17 cellular contexts compared by ENCODE assay signal in the genomic region with DNA sequence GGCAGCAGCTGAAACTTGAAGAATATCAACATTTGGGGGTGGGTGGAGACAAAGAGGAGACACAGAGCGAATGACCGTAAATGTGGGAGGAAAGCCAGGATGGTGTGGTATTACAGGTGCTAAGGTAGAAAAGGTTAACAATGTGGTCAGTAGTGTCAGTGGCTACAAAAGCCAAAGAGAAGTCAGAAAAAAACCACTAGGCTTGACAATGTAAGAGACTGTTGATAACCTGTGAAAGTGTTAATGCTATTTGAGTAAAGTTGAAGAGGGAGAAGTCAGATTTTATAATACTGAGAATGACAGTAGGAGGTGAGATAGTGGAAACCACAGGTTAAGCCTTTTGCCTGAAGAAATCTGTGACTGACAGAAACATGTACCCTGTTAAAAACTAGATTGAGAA.
DNase-seq lines count a peak whose midpoint lies in the region; ATAC-seq and TF ChIP-seq lines count a peak whose summit lies in the region.
"Had no signal": no experiment of that assay in that cellular context is flagged by ENCODE, and none has a peak within 500 bp of the region (broad histone marks: within the 10 kb centered on the region; RNA-seq: fewer than 3 reads in every experiment).

No MANE protein-coding gene starts in this region.

- no peaks in the 10 kb centered on the region for H3K9me3 ChIP-seq in HCT116 (ENCODE audit: control insufficient read depth in 1 of 2, insufficient read depth in 1 of 2, low read depth in 1 of 2, low read length in 2 of 2)
- no peaks in the 10 kb centered on the region for H3K9me3 ChIP-seq in PC-9 (ENCODE audit: insufficient read depth, low read depth)
- H3K9me3 ChIP-seq in left lung = no peaks in the 10 kb centered on the region
- no peaks in the 10 kb centered on the region for H3K9me3 ChIP-seq in upper lobe of left lung

- intact Hi-C loops in HCT116 (cut with micrococcal nuclease) (no loop called here), PC-9 (cut with micrococcal nuclease; ENCODE audit: unreplicated experiment) (no loop called here), left lung (cut with DNase I) (no loop called here)

- H3K4me2 ChIP-seq in HCT116 (ENCODE audit: low read length) (no peak overlapping the region), PC-9 (no peak overlapping the region)

- H3K4me3 ChIP-seq in HCT116 (replicated peaks in 1 of 2; ENCODE audit: low read depth in 1 of 2, low read length in 2 of 2) (no peak overlapping the region), PC-9 (no peak overlapping the region), left lung (no peak overlapping the region), upper lobe of left lung (no peak overlapping the region)

- POLR2A ChIA-PET in HCT116 (lab: Charles Lee) (no interaction called here), PC-9 (lab: Charles Lee; ENCODE audit: unreplicated experiment) (no interaction called here)

- peaks cover 0 to 9% of the 10 kb centered on the region in 2 experiments; a peak in 2 of 4 replicates for H3K4me1 ChIP-seq in HCT116 (ENCODE audit: control insufficient read depth in 1 of 2, insufficient read depth in 2 of 2, low read length in 2 of 2)
- peaks cover 13% of the 10 kb centered on the region for H3K4me1 ChIP-seq in PC-9 (replicated peaks; ENCODE audit: insufficient read depth)
- H3K4me1 ChIP-seq in left lung = no peaks in the 10 kb centered on the region
- peaks cover 0 to 18% (median 6%) of the 10 kb centered on the region in 4 donors for H3K4me1 ChIP-seq in upper lobe of left lung

- TF ChIP-seq POLR2A in HCT116 (IDR thresholded peaks at IDR 0.05; ENCODE audit: borderline replicate concordance, extremely low read depth, insufficient read depth, insufficient read length) (no peak), upper lobe of left lung (IDR thresholded peaks at IDR 0.05) (no peak)

- WGBS in upper lobe of left lung, 2 donors = 76 to 79% methylated on average over 2 of the region's 2 CpGs

- H2AFZ ChIP-seq in HCT116 (ENCODE audit: low read depth, low read length, poor library complexity, severe bottlenecking) (no peak overlapping the region), PC-9 (no peak overlapping the region)

- H3K27ac ChIP-seq in HCT116 (ENCODE audit: low read depth, low read length) (no peak overlapping the region), PC-9 (no peak overlapping the region), left lung (no peak overlapping the region), upper lobe of left lung (no peak overlapping the region)

- no peaks in the 10 kb centered on the region for H3K27me3 ChIP-seq in HCT116 (ENCODE audit: insufficient read depth, low read length)
- H3K27me3 ChIP-seq in PC-9 (ENCODE audit: insufficient read depth, low read depth) = no peaks in the 10 kb centered on the region
- no peaks in the 10 kb centered on the region for H3K27me3 ChIP-seq in left lung
- H3K27me3 ChIP-seq in upper lobe of left lung = no peaks in the 10 kb centered on the region

- ATAC-seq in GM18520 (IDR thresholded peaks at IDR 0.05; ENCODE audit: unreplicated experiment) = peak; percentile 86
- ATAC-seq in HCT116 = 0 out of 2 replicates have a peak, but pooled peaks have one; percentile 38
- ATAC-seq in left lung = no peak
- ATAC-seq in GM19328 (IDR thresholded peaks at IDR 0.05; ENCODE audit: unreplicated experiment) = no peak
- no peak for ATAC-seq in upper lobe of left lung (ENCODE audit: low FRiP score in 2 of 2)
- ATAC-seq: HepG2 had no signal

- no peak for TF ChIP-seq RAD21 in HCT116 (IDR thresholded peaks at IDR 0.05; ENCODE audit: low read depth)

- no peaks in the 10 kb centered on the region for H3F3A ChIP-seq in PC-9 (ENCODE audit: insufficient read depth, low read depth)

- H3K79me2 ChIP-seq in HCT116 (ENCODE audit: insufficient read depth, low read length) (no peaks in the 10 kb centered on the region), PC-9 (ENCODE audit: low read depth) (0 out of 2 replicates have a peak, but pooled peaks cover 8% of the 10 kb centered on the region)

- RAD21 ChIA-PET in HCT116 (lab: Charles Lee; ENCODE audit: low non-redundant PET in 1 of 2, low total read pairs in 2 of 2, uncharacterized antibody in 2 of 2, unreplicated experiment in 2 of 2) = no interaction called here

- H3K9me2 ChIP-seq in HCT116 (ENCODE audit: insufficient read depth) (no peaks in the 10 kb centered on the region), PC-9 (ENCODE audit: insufficient read depth) (no peaks in the 10 kb centered on the region; the same call in 1 of the 2 replicates)

- no peaks in the 10 kb centered on the region for H4K20me1 ChIP-seq in HCT116 (ENCODE audit: insufficient read depth)
- H4K20me1 ChIP-seq in PC-9 (ENCODE audit: insufficient read depth) = no peaks in the 10 kb centered on the region

- no TSS peak for BruUV-seq in HCT116 (replicated peaks; lab: Mats Ljungman, UMichigan)
- no TSS peak for BruUV-seq in PC-9 (replicated peaks; lab: Mats Ljungman, UMichigan)

- CTCF ChIA-PET in HCT116 (lab: Charles Lee) = no interaction called here
- CTCF ChIA-PET in PC-9 (lab: Charles Lee) = interaction anchor here (0.7 kb wide), 1 partner anchor 323 kb away, joined by 3 read pairs; no protein-coding TSS in a partner anchor

- no peak overlapping the region for H3K9ac ChIP-seq in HCT116 (ENCODE audit: low read length)

- no peak for TF ChIP-seq EP300 in upper lobe of left lung (IDR thresholded peaks at IDR 0.05)

- H3K36me3 ChIP-seq in HCT116 (ENCODE audit: control insufficient read depth in 1 of 2, insufficient read depth in 2 of 2, low read length in 2 of 2) = no peaks in the 10 kb centered on the region
- 0 out of 2 replicates have a peak, but pooled peaks cover 4% of the 10 kb centered on the region for H3K36me3 ChIP-seq in PC-9 (ENCODE audit: low read depth)
- no peaks in the 10 kb centered on the region for H3K36me3 ChIP-seq in left lung
- no peaks in the 10 kb centered on the region for H3K36me3 ChIP-seq in upper lobe of left lung

- DNase-seq in HCT116 (ENCODE audit: low read depth, low spot score) = no peak
- DNase-seq in PC-9 = peak; percentile 21 to 51
- peak; percentile 27 for DNase-seq in kidney tubule cell (ENCODE audit: low spot score)
- no peak for DNase-seq in left lung
- no peak for DNase-seq in H4 (ENCODE audit: low spot score)
- DNase-seq in upper lobe of left lung = no peak
- DNase-seq: DMS 273 treated with DMSO at 0.1 percent for 48 hours, DND-41, H9, KBM-7, NCI-H1105 treated with DMSO at 0.1 percent for 48 hours, NCI-H187, NCI-H2107, NCI-H526 had no signal

- TF ChIP-seq CTCF in HCT116 (IDR thresholded peaks at IDR 0.05 in 2 of 3, conservative IDR thresholded peaks at IDR 0.05 in 1 of 3; ENCODE audit: borderline replicate concordance in 1 of 3, insufficient read depth in 1 of 3, low read depth in 2 of 3, low read length in 2 of 3) (no peak), PC-9 (conservative IDR thresholded peaks at IDR 0.05) (no peak), left lung (IDR thresholded peaks at IDR 0.05) (no peak), upper lobe of left lung (IDR thresholded peaks at IDR 0.05) (no peak)

TF ChIP-seq in HCT116, 20 proteins besides CTCF, POLR2A, EP300 and RAD21:
- no peak for TF ChIP-seq ZNF274 (IDR thresholded peaks at IDR 0.05; ENCODE audit: low read depth, low read length)
- TF ChIP-seq YY1 (IDR thresholded peaks at IDR 0.05; ENCODE audit: extremely low read depth, insufficient replicate concordance, low read depth, low read length) = no peak
- TF ChIP-seq MAX (IDR thresholded peaks at IDR 0.05) = no peak

Comparison
In these comparisons a context has a peak if more than half of its experiments do, and no peak if none do; other contexts are left out.
1. ATAC-seq: peak in GM18520 (single experiment) and HCT116 (single experiment); none in left lung (single experiment), GM19328 (single experiment) and upper lobe of left lung (0 of 2).
2. DNase-seq: peak in PC-9 (2 of 2) and kidney tubule cell (single experiment); none in HCT116 (single experiment), left lung (0 of 2), H4 (single experiment) and upper lobe of left lung (0 of 2).